Comparison of ENCODE assay signal across 22 cellular contexts in the genomic region with DNA sequence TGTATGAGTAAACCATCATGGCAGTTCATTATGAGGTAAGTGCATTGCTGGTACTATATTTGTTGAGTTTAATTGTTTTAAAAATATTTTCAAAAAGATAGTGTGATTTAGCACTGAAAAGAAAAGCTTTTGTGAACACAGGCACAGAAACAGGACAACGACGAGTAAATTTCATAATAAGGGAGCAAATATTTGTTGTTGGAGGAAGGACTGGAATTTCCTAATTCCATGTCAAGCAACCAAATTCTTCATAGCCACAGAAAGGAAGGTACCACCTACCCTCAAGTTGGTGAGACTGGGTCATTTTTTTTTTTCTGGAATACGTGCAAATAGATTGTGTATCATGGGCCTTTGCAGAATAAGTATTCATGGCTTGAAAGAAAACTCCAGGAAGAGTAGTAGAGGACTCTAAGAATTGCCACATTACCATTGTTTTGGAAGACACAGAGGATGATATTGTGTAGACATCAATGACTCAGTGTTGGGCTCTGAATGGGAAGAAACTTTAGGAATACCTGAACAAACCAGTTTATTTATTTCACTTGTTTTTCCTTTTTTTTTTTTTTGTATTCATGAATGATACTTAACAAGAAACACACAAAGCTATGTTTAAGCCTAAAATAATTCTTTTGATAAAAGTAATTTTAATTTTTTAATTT.
"Had no signal": no experiment of that assay in that cellular context is flagged by ENCODE, and none has a peak within 500 bp of the region (broad histone marks: within the 10 kb centered on the region; RNA-seq: fewer than 3 reads in every experiment).

No MANE protein-coding gene starts in this region.

- H3K27me3 ChIP-seq: colonic mucosa, gastrocnemius medialis, stomach, thyroid gland had no signal

- H3K9me3 Mint-ChIP-seq: central memory CD8-positive, alpha-beta T cell; effector memory CD8-positive, alpha-beta T cell; naive thymus-derived CD8-positive, alpha-beta T cell; nephron progenitor cell; type B pancreatic cell had no signal

- ATAC-seq: effector memory CD8-positive, alpha-beta T cell; gastrocnemius medialis; naive thymus-derived CD8-positive, alpha-beta T cell; psoas muscle; right cardiac atrium had no signal

- DNase-seq: colonic mucosa; dermis blood vessel endothelial cell; effector memory CD8-positive, alpha-beta T cell; gastrocnemius medialis; head of caudate nucleus; naive thymus-derived CD8-positive, alpha-beta T cell; nephron progenitor cell; nucleus accumbens; posterior cingulate gyrus; psoas muscle; right cardiac atrium; small intestine; stimulated activated CD4-positive, alpha-beta T cell treated with anti-CD3 and anti-CD28 coated beads, Interleukin-1b, Interleukin-23, amount 100 ng/mL, for 48 hours; stimulated activated CD4-positive, alpha-beta T cell treated with anti-CD3 and anti-CD28 coated beads, Interleukin-4, amount 100 ng/mL, for 1 hour; stimulated activated CD8-positive, alpha-beta memory T cell treated with anti-CD3 and anti-CD28 coated beads, Interleukin-4, amount 100 ng/mL, for 48 hours; stimulated activated naive CD4-positive, alpha-beta T cell treated with Interleukin-2 at 50 U/mL for 16 hours; stomach; thyroid gland had no signal

- FAIRE-seq: endometrium, keratinocyte, small intestine had no signal

- H3K27ac ChIP-seq: colonic mucosa, gastrocnemius medialis, psoas muscle, stomach, thyroid gland had no signal

- H3K27me3 Mint-ChIP-seq: central memory CD8-positive, alpha-beta T cell; effector memory CD8-positive, alpha-beta T cell; naive thymus-derived CD8-positive, alpha-beta T cell; type B pancreatic cell had no signal

- H3K4me1 ChIP-seq: colonic mucosa, psoas muscle, stomach, thyroid gland had no signal

- H3K36me3 Mint-ChIP-seq: type B pancreatic cell had no signal

- H3K36me3 ChIP-seq: colonic mucosa, gastrocnemius medialis, stomach, thyroid gland had no signal

- H3K9me3 ChIP-seq: colonic mucosa, gastrocnemius medialis, psoas muscle, stomach, thyroid gland had no signal

- H3K4me1 Mint-ChIP-seq: central memory CD8-positive, alpha-beta T cell; nephron progenitor cell had no signal

- H3K4me3 ChIP-seq: colonic mucosa, gastrocnemius medialis, psoas muscle, stomach, thyroid gland had no signal

- H3K27ac Mint-ChIP-seq: effector memory CD8-positive, alpha-beta T cell; naive thymus-derived CD8-positive, alpha-beta T cell; nephron progenitor cell; type B pancreatic cell had no signal

- H3K4me3 Mint-ChIP-seq: central memory CD8-positive, alpha-beta T cell; effector memory CD8-positive, alpha-beta T cell; naive thymus-derived CD8-positive, alpha-beta T cell; nephron progenitor cell; type B pancreatic cell had no signal
